In the genomic region with DNA sequence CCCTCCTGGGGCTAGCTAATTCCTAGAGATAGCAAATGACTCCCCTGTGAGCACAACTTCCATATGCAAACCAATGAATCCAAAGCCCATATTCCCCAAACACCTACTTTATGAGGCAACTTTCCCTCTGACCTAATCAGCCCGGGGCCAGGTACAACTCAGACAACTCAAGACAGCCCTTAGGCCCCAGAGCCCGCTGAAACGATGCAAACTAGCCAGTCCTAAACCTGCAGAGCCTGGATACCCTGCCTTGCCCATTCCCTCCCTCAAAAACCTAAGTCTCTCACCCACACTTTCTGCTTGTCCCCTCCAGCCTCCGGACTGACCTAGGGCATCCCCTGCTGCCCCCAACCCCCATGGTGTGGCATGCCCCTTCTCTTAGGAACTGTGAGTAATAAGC, we compare ENCODE assay signal across 18 cellular contexts.
A peak's percentile ranks its signal among the peaks of the same experiment; 100 is the strongest.
DNase-seq lines count a peak whose midpoint lies in the region; ATAC-seq and TF ChIP-seq lines count a peak whose summit lies in the region.
"Had no signal": no experiment of that assay in that cellular context is flagged by ENCODE, and none has a peak within 500 bp of the region (broad histone marks: within the 10 kb centered on the region; RNA-seq: fewer than 3 reads in every experiment).

No MANE protein-coding gene starts in this region.

- no peak overlapping the region for H2BK5ac ChIP-seq in trophoblast cell (ENCODE audit: low read depth, low read length, poor library complexity)

- H2BK120ac ChIP-seq in trophoblast cell (ENCODE audit: insufficient read depth, low read length, poor library complexity) = no peak overlapping the region

- H4K20me1 ChIP-seq in BLaER1 treated with 17β-estradiol and CSF1 and Interleukin-3, amounts not matched to agents 10 nM and 100 nM = no peaks in the 10 kb centered on the region

- WGBS in trophoblast cell (ENCODE audit: extremely low coverage, insufficient coverage, insufficient read length) = no CpG with 5 or more reads among the region's 4 CpGs

- H4K12ac ChIP-seq in trophoblast cell (ENCODE audit: low read depth, low read length) = no peak overlapping the region

- H3K36me3 ChIP-seq in BLaER1 treated with 17β-estradiol and CSF1 and Interleukin-3, amounts not matched to agents 10 nM and 100 nM = no peaks in the 10 kb centered on the region
- H3K36me3 ChIP-seq in WERI-Rb-1 = no peaks in the 10 kb centered on the region
- no peaks in the 10 kb centered on the region for H3K36me3 ChIP-seq in trophoblast cell (ENCODE audit: control insufficient read depth in 1 of 2, insufficient read depth in 2 of 2, low read length in 2 of 2)

- H3K18ac ChIP-seq in trophoblast cell (ENCODE audit: low read length) = no peak overlapping the region

- no peak overlapping the region for H3K4ac ChIP-seq in trophoblast cell (ENCODE audit: low read depth, low read length)

- peaks cover 0 to 4% (median 0%) of the 10 kb centered on the region in 11 experiments; a peak in 2 of 22 replicates for H3K9me3 ChIP-seq in BLaER1 treated with 17β-estradiol and CSF1 and Interleukin-3, amounts not matched to agents 10 nM and 100 nM (replicated peaks in 1 of 11)
- no peaks in the 10 kb centered on the region for H3K9me3 ChIP-seq in WERI-Rb-1 (ENCODE audit: severe bottlenecking)
- peaks cover 2% of the 10 kb centered on the region for H3K9me3 ChIP-seq in trophoblast cell (ENCODE audit: insufficient read depth, low read depth, low read length)

- H3K79me1 ChIP-seq in trophoblast cell (ENCODE audit: low read length) = no peaks in the 10 kb centered on the region

- no peaks in the 10 kb centered on the region for H3K79me2 ChIP-seq in trophoblast cell (ENCODE audit: control insufficient read depth, insufficient read depth, low read length, poor library complexity)

- no peak overlapping the region for H3K14ac ChIP-seq in trophoblast cell (ENCODE audit: low read length)

- H3K4me2 ChIP-seq in BLaER1 treated with 17β-estradiol and CSF1 and Interleukin-3, amounts not matched to agents 10 nM and 100 nM = peak overlapping the region in 9 of 11 experiments; percentile 43 to 80 (median 68); a peak in 16 of 22 replicates
- H3K4me2 ChIP-seq in trophoblast cell (ENCODE audit: low read length) = no peak overlapping the region

- H2AK5ac ChIP-seq in trophoblast cell (ENCODE audit: low read length) = no peak overlapping the region

- H3K27me3 ChIP-seq in BLaER1 treated with 17β-estradiol and CSF1 and Interleukin-3, amounts not matched to agents 10 nM and 100 nM = no peaks in the 10 kb centered on the region
- H3K27me3 ChIP-seq in WERI-Rb-1 (ENCODE audit: insufficient read depth, low read depth, severe bottlenecking) (no peaks in the 10 kb centered on the region), foreskin keratinocyte (no peaks in the 10 kb centered on the region), trophoblast cell (ENCODE audit: insufficient read depth, low read length) (no peaks in the 10 kb centered on the region)

- H3K4me1 ChIP-seq in BLaER1 treated with 17β-estradiol and CSF1 and Interleukin-3, amounts not matched to agents 10 nM and 100 nM = peaks cover 4 to 27% (median 20%) of the 10 kb centered on the region in 10 experiments; a peak in 18 of 20 replicates
- H3K4me1 ChIP-seq in foreskin keratinocyte (no peaks in the 10 kb centered on the region), trophoblast cell (ENCODE audit: control insufficient read depth in 1 of 2, insufficient read depth in 2 of 2, low read length in 2 of 2) (peaks cover 0 to 2% of the 10 kb centered on the region in 2 experiments)

- no peak overlapping the region for H3K27ac ChIP-seq in BLaER1 treated with 17β-estradiol and CSF1 and Interleukin-3, amounts not matched to agents 10 nM and 100 nM
- H3K27ac ChIP-seq in WERI-Rb-1 (peak overlapping the region; percentile 61), foreskin keratinocyte (no peak overlapping the region), trophoblast cell (ENCODE audit: low read depth, low read length) (peak overlapping the region; percentile 22)
- H3K27ac ChIP-seq: GM23248 had no signal

- DNase-seq in WERI-Rb-1 (peak; percentile 20), foreskin keratinocyte (no peak), trophoblast cell (peak; percentile 82 to 85), amniotic stem cell (lab: John Stamatoyannopoulos, UW) (no peak)
- DNase-seq: 8988T; C1 segment of cervical spinal cord; CD4-positive, CD25-positive, alpha-beta regulatory T cell; CD8-positive, alpha-beta memory T cell; COR-L47; DMS 273 treated with DMSO at 0.1 percent for 48 hours; GDM1; GM23248; H7; KBM-7 had no signal

- no peak overlapping the region for H4K8ac ChIP-seq in trophoblast cell (ENCODE audit: low read depth, low read length)

- no peak overlapping the region for H4K91ac ChIP-seq in trophoblast cell (ENCODE audit: low read depth, low read length)

- TF ChIP-seq CTCF in WERI-Rb-1 (IDR thresholded peaks at IDR 0.05; ENCODE audit: low read depth, low read length) = no peak
- TF ChIP-seq CTCF in foreskin keratinocyte (conservative IDR thresholded peaks at IDR 0.05) = no peak

- no peak overlapping the region for H3K4me3 ChIP-seq in BLaER1 treated with 17β-estradiol and CSF1 and Interleukin-3, amounts not matched to agents 10 nM and 100 nM
- H3K4me3 ChIP-seq in WERI-Rb-1 (ENCODE audit: low read depth, low read length) = no peak overlapping the region
- H3K4me3 ChIP-seq in trophoblast cell (ENCODE audit: low read depth, low read length) = no peak overlapping the region
- H3K4me3 ChIP-seq: GM23248 had no signal

- no peak overlapping the region for H2AFZ ChIP-seq in trophoblast cell (ENCODE audit: insufficient read depth, low read length, poor library complexity)
- H2AFZ ChIP-seq: GM23248 had no signal

- H2BK12ac ChIP-seq in trophoblast cell (ENCODE audit: low read length) = no peak overlapping the region

- no peak overlapping the region for H3K23ac ChIP-seq in trophoblast cell (ENCODE audit: low read length)

- no peak overlapping the region for H3K9ac ChIP-seq in BLaER1 treated with 17β-estradiol and CSF1 and Interleukin-3, amounts not matched to agents 10 nM and 100 nM
- peak overlapping the region; percentile 53 for H3K9ac ChIP-seq in trophoblast cell (ENCODE audit: low read length)
- H3K9ac ChIP-seq: GM23248 had no signal

- ATAC-seq in foreskin keratinocyte = peak; percentile 27
- no peak for ATAC-seq in GM18505 (IDR thresholded peaks at IDR 0.05; ENCODE audit: unreplicated experiment)
- ATAC-seq in GM18909 (IDR thresholded peaks at IDR 0.05; ENCODE audit: poor library complexity, unreplicated experiment) = no peak
- ATAC-seq: HepG2 had no signal

- TF ChIP-seq POLR2A in GM18505 (IDR thresholded peaks at IDR 0.05; ENCODE audit: borderline replicate concordance, extremely low read depth, insufficient read depth, insufficient read length) = no peak

Comparison
In these comparisons a context has a peak if more than half of its experiments do, and no peak if none do; other contexts are left out.
1. H3K27ac ChIP-seq: peak in WERI-Rb-1 (single experiment) and trophoblast cell (single experiment); none in BLaER1 treated with 17β-estradiol and CSF1 and Interleukin-3, amounts not matched to agents 10 nM and 100 nM (0 of 11) and foreskin keratinocyte (single experiment).
2. DNase-seq: peak in WERI-Rb-1 (single experiment) and trophoblast cell (2 of 2); none in foreskin keratinocyte (0 of 2) and amniotic stem cell (single experiment).